13 cellular contexts compared by ENCODE assay signal in genomic region chr5:107431998-107432397, GRCh38.
A peak's percentile ranks its signal among the peaks of the same experiment; 100 is the strongest.
DNase-seq lines count a peak whose midpoint lies in the region; ATAC-seq and TF ChIP-seq lines count a peak whose summit lies in the region.
"Had no signal": no experiment of that assay in that cellular context is flagged by ENCODE, and none has a peak within 500 bp of the region (broad histone marks: within the 10 kb centered on the region; RNA-seq: fewer than 3 reads in every experiment).

No MANE protein-coding gene starts in this region.

- ATAC-seq in left lung: peak; percentile 35
- ATAC-seq in HG03354 (IDR thresholded peaks at IDR 0.05; ENCODE audit: poor library complexity, severe bottlenecking, unreplicated experiment): no peak
- ATAC-seq in GM19035 (IDR thresholded peaks at IDR 0.05; ENCODE audit: unreplicated experiment): no peak
- ATAC-seq: gastroesophageal sphincter had no signal

- intact Hi-C loops in breast epithelium (cut with DNase I; ENCODE audit: low total_unique reads): no loop called here
- intact Hi-C loops in left lung (cut with DNase I): no loop called here

- TF ChIP-seq CTCF in breast epithelium (IDR thresholded peaks at IDR 0.05): no peak
- TF ChIP-seq CTCF in left lung (IDR thresholded peaks at IDR 0.05): no peak

- H3K27ac ChIP-seq in breast epithelium (peak overlapping the region; percentile 38 to 54), left lung (no peak overlapping the region)
- H3K27ac ChIP-seq: pancreas had no signal

- H3K4me3 ChIP-seq in breast epithelium (no peak overlapping the region), left lung (no peak overlapping the region)
- H3K4me3 ChIP-seq: gastroesophageal sphincter, pancreas had no signal

- H3K4me1 ChIP-seq in breast epithelium: peaks cover 0 to 7% of the 10 kb centered on the region in 2 donors
- peaks cover 0 to 12% of the 10 kb centered on the region in 2 donors for H3K4me1 ChIP-seq in left lung
- H3K4me1 ChIP-seq: gastroesophageal sphincter, pancreas had no signal

- H3K36me3 ChIP-seq in breast epithelium (no peaks in the 10 kb centered on the region), left lung (no peaks in the 10 kb centered on the region)
- H3K36me3 ChIP-seq: gastroesophageal sphincter, pancreas had no signal

- H3K27me3 ChIP-seq in breast epithelium: no peaks in the 10 kb centered on the region
- H3K27me3 ChIP-seq in left lung: no peaks in the 10 kb centered on the region
- H3K27me3 ChIP-seq: gastroesophageal sphincter, pancreas had no signal

- H3K9me3 ChIP-seq in breast epithelium (no peaks in the 10 kb centered on the region), left lung (no peaks in the 10 kb centered on the region)
- H3K9me3 ChIP-seq: gastroesophageal sphincter, pancreas had no signal

- DNase-seq in COLO829 (ENCODE audit: low spot score): peak; percentile 51
- DNase-seq in NCI-H226: peak; percentile 63
- DNase-seq in breast epithelium (ENCODE audit: low spot score in 2 of 2): no peak
- no peak for DNase-seq in left lung
- no peak for DNase-seq in activated CD4-positive, alpha-beta T cell treated with anti-CD3 and anti-CD28 coated beads, Interleukin-2, amount 50 U/mL, for 48 hours
- no peak for DNase-seq in midbrain (lab: John Stamatoyannopoulos, UW)
- DNase-seq: activated CD4-positive, alpha-beta T cell treated with anti-CD3 and anti-CD28 coated beads, Interleukin-2, amount 50 U/mL, for 1 hour; activated effector memory CD4-positive, alpha-beta T cell treated with anti-CD3 and anti-CD28 coated beads, Interleukin-2, amount 50 U/mL, for 16 hours; NCI-H1092; pancreas had no signal

- TF ChIP-seq POLR2A in breast epithelium (IDR thresholded peaks at IDR 0.05): no peak

Comparison
In these comparisons a context has a peak if more than half of its experiments do, and no peak if none do; other contexts are left out.
1. DNase-seq: peak in COLO829 (single experiment) and NCI-H226 (single experiment); none in breast epithelium (0 of 2), left lung (0 of 2), activated CD4-positive, alpha-beta T cell treated with anti-CD3 and anti-CD28 coated beads, Interleukin-2, amount 50 U/mL, for 48 hours (0 of 2) and midbrain (single experiment).
2. H3K27ac ChIP-seq: peak in breast epithelium (2 of 2); none in left lung (0 of 2).